14 cellular contexts compared by ENCODE assay signal in the genomic region with DNA sequence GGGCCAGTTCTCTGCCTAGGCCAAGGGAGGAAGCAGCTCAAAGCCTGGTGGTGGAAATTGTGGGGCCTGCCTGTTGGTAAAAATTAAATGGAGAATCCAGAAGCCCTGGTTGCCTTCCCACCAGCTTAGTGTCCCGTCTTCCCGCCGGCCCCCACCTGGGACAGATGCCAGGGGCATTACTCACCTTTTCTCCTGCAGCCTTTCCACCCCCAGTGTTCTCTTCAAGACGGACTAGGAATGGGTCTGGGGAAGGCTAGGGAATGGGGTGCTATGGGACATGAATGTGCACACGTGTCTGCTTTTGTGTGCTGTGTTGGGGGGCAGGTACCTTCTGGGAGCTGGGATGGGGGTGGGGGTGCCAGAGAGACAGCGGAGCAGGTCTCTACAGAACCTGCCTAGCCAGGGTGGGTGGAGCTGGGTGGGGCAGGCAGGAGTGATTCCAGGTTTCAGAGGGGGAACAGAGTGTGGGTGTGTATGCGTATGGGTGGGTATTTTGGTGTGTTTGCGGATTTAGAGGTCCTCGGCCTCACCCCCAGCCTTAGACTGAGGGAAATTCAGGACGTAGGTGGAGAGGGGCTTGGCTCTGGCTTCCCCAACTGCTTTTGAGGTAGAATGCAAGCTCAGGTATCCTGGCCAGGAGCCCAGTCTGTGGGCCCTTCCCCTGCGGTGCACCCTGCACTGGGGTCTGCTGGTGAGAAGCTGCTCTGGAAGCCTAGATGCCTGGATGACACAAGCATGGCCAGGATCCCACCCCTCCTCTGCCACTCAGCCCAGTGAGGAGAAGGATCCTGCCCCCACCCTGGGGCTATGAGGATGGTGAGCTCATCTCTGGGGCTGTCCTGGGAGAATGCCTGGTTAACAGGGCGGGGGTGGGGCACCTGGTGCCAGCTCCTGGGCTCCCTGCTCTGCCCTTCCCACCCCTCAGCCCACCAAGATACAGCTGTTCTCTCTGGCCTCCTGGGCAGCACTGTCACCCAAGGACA. TPM values are rescaled to one million over a fixed set of nuclear protein-coding genes. Genes with fewer than 3 reads are reported as not detected.
A peak's percentile ranks its signal among the peaks of the same experiment; 100 is the strongest.
DNase-seq lines count a peak whose midpoint lies in the region; ATAC-seq, FAIRE-seq and TF ChIP-seq lines count a peak whose summit lies in the region.
"Had no signal": no experiment of that assay in that cellular context is flagged by ENCODE, and none has a peak within 500 bp of the region (broad histone marks: within the 10 kb centered on the region; RNA-seq: fewer than 3 reads in every experiment).

No MANE protein-coding gene starts in this region.

- peaks cover 24% of the 10 kb centered on the region for H3K4me1 ChIP-seq in H9 (ENCODE audit: insufficient read depth, low read length)
- peaks cover 31% of the 10 kb centered on the region for H3K4me1 ChIP-seq in foreskin keratinocyte

- no peak overlapping the region for H2BK12ac ChIP-seq in H9 (ENCODE audit: insufficient read length, low read depth, low read length)

- H2AFZ ChIP-seq in H9 (ENCODE audit: low read length) = no peak overlapping the region

- no peak overlapping the region for H3K14ac ChIP-seq in H9 (ENCODE audit: insufficient read depth, low read length)

- TF ChIP-seq CTCF in H9 (conservative IDR thresholded peaks at IDR 0.05) = no peak
- no peak for TF ChIP-seq CTCF in foreskin keratinocyte (conservative IDR thresholded peaks at IDR 0.05)

- H3K4me3 ChIP-seq in skin epidermis = peak overlapping the region in 4 of 7 experiments; percentile 7 to 27 (median 14)

- peak; percentile 46 for DNase-seq in H9
- peak; percentile 26 for DNase-seq in RCC 7860 (ENCODE audit: low spot score)
- DNase-seq in foreskin keratinocyte = peak; percentile 69 to 85
- no peak for DNase-seq in OCI-M1 (lab: John Stamatoyannopoulos, UW)
- no peak for DNase-seq in activated CD4-positive, CD25-positive, alpha-beta regulatory T cell (lab: John Stamatoyannopoulos, UW)
- DNase-seq: activated naive CD4-positive, alpha-beta T cell treated with Interleukin-2 at 50 U/mL for 16 hours; central memory CD4-positive, alpha-beta T cell; erythroblast; MM.1S; NCI-H2227 treated with DMSO at 0.1 percent for 48 hours; stimulated activated naive CD8-positive, alpha-beta T cell treated with anti-CD3 and anti-CD28 coated beads, Interleukin-15, amount 100 ng/mL, for 72 hours had no signal

- no peak overlapping the region for H3K9ac ChIP-seq in H9 (ENCODE audit: extremely low read depth, insufficient read length, low read length)

- no peak overlapping the region for H2AK5ac ChIP-seq in H9 (ENCODE audit: insufficient read length, low read length)

- H3K4ac ChIP-seq in H9 (ENCODE audit: low read depth, low read length) = no peak overlapping the region

- no peak overlapping the region for H4K5ac ChIP-seq in H9 (ENCODE audit: insufficient read length, low read depth, low read length)

- peak overlapping the region in 1 of 2 experiments; percentile 43; a peak in 2 of 5 replicates for H3K4me3 Mint-ChIP-seq in H9
- H3K4me3 Mint-ChIP-seq: stimulated activated naive CD8-positive, alpha-beta T cell treated with anti-CD3 and anti-CD28 coated beads, Interleukin-15, amount 100 ng/mL, for 72 hours had no signal

- ATAC-seq in foreskin keratinocyte = peak; percentile 91
- ATAC-seq in HG03521 (IDR thresholded peaks at IDR 0.05; ENCODE audit: unreplicated experiment) = no peak
- no peak for ATAC-seq in HG02642 (IDR thresholded peaks at IDR 0.05; ENCODE audit: poor library complexity, unreplicated experiment)
- ATAC-seq: stimulated activated naive CD8-positive, alpha-beta T cell treated with anti-CD3 and anti-CD28 coated beads, Interleukin-15, amount 100 ng/mL, for 72 hours had no signal

- H4K91ac ChIP-seq in H9 (ENCODE audit: insufficient read length, low read depth, low read length) = no peak overlapping the region

- no peak overlapping the region for H2BK120ac ChIP-seq in H9 (ENCODE audit: low read depth, low read length, poor library complexity, severe bottlenecking)

- peaks cover 4 to 22% (median 7%) of the 10 kb centered on the region in 3 experiments; a peak in 6 of 7 replicates for H3K36me3 Mint-ChIP-seq in H9 (ENCODE audit: insufficient read depth in 1 of 3, low read depth in 3 of 3)

- H3K18ac ChIP-seq in H9 (ENCODE audit: insufficient read length, low read depth, low read length) = no peak overlapping the region

- H2BK15ac ChIP-seq in H9 (ENCODE audit: low read depth, low read length) = no peak overlapping the region

- no peak overlapping the region for H2BK5ac ChIP-seq in H9 (ENCODE audit: insufficient read length, low read length)

- H2BK20ac ChIP-seq in H9 (ENCODE audit: low read depth, low read length, poor library complexity, severe bottlenecking) = no peak overlapping the region

- H3K4me1 Mint-ChIP-seq in H9 = peaks cover 81 to 82% of the 10 kb centered on the region in 2 experiments
- H3K4me1 Mint-ChIP-seq: stimulated activated naive CD8-positive, alpha-beta T cell treated with anti-CD3 and anti-CD28 coated beads, Interleukin-15, amount 100 ng/mL, for 72 hours had no signal

- no peaks in the 10 kb centered on the region for H3K9me3 Mint-ChIP-seq in H9
- H3K9me3 Mint-ChIP-seq: stimulated activated naive CD8-positive, alpha-beta T cell treated with anti-CD3 and anti-CD28 coated beads, Interleukin-15, amount 100 ng/mL, for 72 hours had no signal

- H3K23ac ChIP-seq in H9 (ENCODE audit: insufficient read length, low read depth, low read length) = no peak overlapping the region

- H4K20me1 ChIP-seq in H9 (ENCODE audit: control insufficient read depth, insufficient read depth, insufficient read length) = peaks cover 5% of the 10 kb centered on the region

- peak overlapping the region; percentile 78 to 92 (median 90); a peak in 4 of 7 replicates for H3K27ac Mint-ChIP-seq in H9
- H3K27ac Mint-ChIP-seq: stimulated activated naive CD8-positive, alpha-beta T cell treated with anti-CD3 and anti-CD28 coated beads, Interleukin-15, amount 100 ng/mL, for 72 hours had no signal

- no peak for FAIRE-seq in RCC 7860 (lab: Jason Lieb, UNC)

- H3K27me3 Mint-ChIP-seq in H9 (ENCODE audit: low read depth) = no peaks in the 10 kb centered on the region
- H3K27me3 Mint-ChIP-seq: stimulated activated naive CD8-positive, alpha-beta T cell treated with anti-CD3 and anti-CD28 coated beads, Interleukin-15, amount 100 ng/mL, for 72 hours had no signal

- no peak overlapping the region for H3K56ac ChIP-seq in H9 (ENCODE audit: insufficient read length, low read depth, low read length)

- no CpG with 5 or more reads among the region's 12 CpGs for WGBS in H9 (ENCODE audit: extremely low coverage, insufficient read length, low lambda C conversion rate)

- H3K27me3 ChIP-seq in H9 (ENCODE audit: insufficient read depth, low read length) (no peaks in the 10 kb centered on the region), foreskin keratinocyte (no peaks in the 10 kb centered on the region)

- no peak overlapping the region for H3T11ph ChIP-seq in H9 (ENCODE audit: low read length)

- H3K79me1 ChIP-seq in H9 (ENCODE audit: insufficient read depth, low read depth, low read length, poor library complexity, severe bottlenecking) = peaks cover 3% of the 10 kb centered on the region

- no peak overlapping the region for H4K8ac ChIP-seq in H9 (replicated peaks; ENCODE audit: insufficient read length, low read depth, low read length)

- H3K4me2 ChIP-seq in H9 (ENCODE audit: insufficient read depth, insufficient read length, low read length) = no peak overlapping the region

- H3K27ac ChIP-seq in H9 (ENCODE audit: insufficient read length, low read depth, low read length) = no peak overlapping the region
- H3K27ac ChIP-seq in foreskin keratinocyte = peak overlapping the region; percentile 66
- peak overlapping the region in 20 of 21 experiments; percentile 47 to 88 (median 76) for H3K27ac ChIP-seq in skin epidermis

- no peaks in the 10 kb centered on the region for H3K23me2 ChIP-seq in H9 (ENCODE audit: insufficient read length, low read depth, low read length, poor library complexity, severe bottlenecking)

- peaks cover 9% of the 10 kb centered on the region; the same call in 1 of the 2 replicates for H3K79me2 ChIP-seq in H9 (ENCODE audit: insufficient read depth, low read length)

- no peaks in the 10 kb centered on the region for H3K9me3 ChIP-seq in H9 (ENCODE audit: control insufficient read depth, low read depth, low read length)

RNA-seq across cellular contexts. Expression of gene VANGL2, which starts 7.7 kb away (rescaled TPM):
- total RNA-seq in H9 (2021) = 57.7 and 58.5 TPM in 2 replicates
- 8.0 and 9.9 TPM in 2 replicates for total RNA-seq in foreskin keratinocyte
- polyA plus RNA-seq in foreskin keratinocyte = 5.5 and 5.8 TPM in 2 replicates

RNA-seq across cellular contexts. Expression of gene NHLH1, which starts 41.2 kb away (rescaled TPM):
- total RNA-seq in H9 (2021) = 1.3 and 1.5 TPM in 2 replicates
- 0.04 TPM in 1 of 2 replicates, not detected in the other for total RNA-seq in foreskin keratinocyte
- 0.07 TPM in 2 replicates for polyA plus RNA-seq in foreskin keratinocyte

Comparison
In these comparisons a context has a peak if more than half of its experiments do, and no peak if none do; other contexts are left out.
1. DNase-seq: peak in H9 (single experiment), RCC 7860 (single experiment) and foreskin keratinocyte (2 of 2); none in OCI-M1 (single experiment) and activated CD4-positive, CD25-positive, alpha-beta regulatory T cell (0 of 4).